In genomic region chr15:38012894-38013293, GRCh38 we compare ENCODE assay signal across 17 cellular contexts.
DNase-seq lines count a peak whose midpoint lies in the region; ATAC-seq and TF ChIP-seq lines count a peak whose summit lies in the region.
"Had no signal": no experiment of that assay in that cellular context is flagged by ENCODE, and none has a peak within 500 bp of the region (broad histone marks: within the 10 kb centered on the region; RNA-seq: fewer than 3 reads in every experiment).

No MANE protein-coding gene starts in this region.

- H3K27me3 Mint-ChIP-seq in stimulated activated memory B cell treated with anti-CD40 and anti-IgM and Interleukin-4, amounts not matched to agents 10 μg/mL and 1 μg/mL and 100 μg/mL, for 72 hours: peaks cover 11% of the 10 kb centered on the region

- no peaks in the 10 kb centered on the region for H3K79me2 ChIP-seq in Karpas-422 (ENCODE audit: low read length)

- H3K9me3 Mint-ChIP-seq in stimulated activated memory B cell treated with anti-CD40 and anti-IgM and Interleukin-4, amounts not matched to agents 10 μg/mL and 1 μg/mL and 100 μg/mL, for 72 hours: peaks cover 6% of the 10 kb centered on the region
- H3K9me3 Mint-ChIP-seq: CD8-positive, alpha-beta memory T cell had no signal

- H3K9me3 ChIP-seq in Karpas-422 (ENCODE audit: low read length): no peaks in the 10 kb centered on the region
- no peaks in the 10 kb centered on the region for H3K9me3 ChIP-seq in RWPE2 (ENCODE audit: severe bottlenecking)
- H3K9me3 ChIP-seq: BE2C had no signal

- peaks cover 4% of the 10 kb centered on the region for H3K36me3 Mint-ChIP-seq in stimulated activated memory B cell treated with anti-CD40 and anti-IgM and Interleukin-4, amounts not matched to agents 10 μg/mL and 1 μg/mL and 100 μg/mL, for 72 hours
- H3K36me3 Mint-ChIP-seq: CD8-positive, alpha-beta memory T cell; IgD-negative memory B cell had no signal

- peaks cover 5% of the 10 kb centered on the region for H3K4me1 ChIP-seq in Karpas-422 (ENCODE audit: low read length)
- H3K4me1 ChIP-seq in RWPE2 (ENCODE audit: insufficient read depth, poor library complexity, severe bottlenecking): no peaks in the 10 kb centered on the region
- H3K4me1 ChIP-seq: BE2C had no signal

- H3K27ac Mint-ChIP-seq in stimulated activated memory B cell treated with anti-CD40 and anti-IgM and Interleukin-4, amounts not matched to agents 10 μg/mL and 1 μg/mL and 100 μg/mL, for 72 hours: no peak overlapping the region
- H3K27ac Mint-ChIP-seq: IgD-negative memory B cell had no signal

- no peaks in the 10 kb centered on the region for H3K27me3 ChIP-seq in Karpas-422 (ENCODE audit: low read length)
- no peaks in the 10 kb centered on the region for H3K27me3 ChIP-seq in RWPE2 (ENCODE audit: insufficient read depth, poor library complexity, severe bottlenecking)

- H3K4me3 ChIP-seq in Karpas-422 (ENCODE audit: low read length) (no peak overlapping the region), RWPE2 (ENCODE audit: severe bottlenecking) (no peak overlapping the region)

- peak; percentile 33; the same call in 1 of the 3 replicates for ATAC-seq in RWPE2 (ENCODE audit: low read depth)
- ATAC-seq in stimulated activated memory B cell treated with anti-CD40 and anti-IgM and Interleukin-4, amounts not matched to agents 10 μg/mL and 1 μg/mL and 100 μg/mL, for 72 hours: peak; percentile 34
- ATAC-seq: Right ventricle myocardium inferior had no signal

- peak; percentile 19 for TF ChIP-seq CTCF in RWPE2 (IDR thresholded peaks at IDR 0.05; ENCODE audit: poor library complexity, severe bottlenecking)

- no peak overlapping the region for H3K9ac ChIP-seq in Karpas-422 (ENCODE audit: low read length)

- no peak for DNase-seq in Karpas-422
- no peak for DNase-seq in RWPE2 (ENCODE audit: low spot score)
- peak; percentile 29 for DNase-seq in globus pallidus (ENCODE audit: low spot score)
- DNase-seq in NCI-H2171 treated with DMSO at 0.1 percent for 48 hours (lab: John Stamatoyannopoulos, UW): no peak
- no peak for DNase-seq in ureter (ENCODE audit: low spot score)
- no peak for DNase-seq in stimulated activated CD4-positive, alpha-beta T cell treated with anti-CD3 and anti-CD28 coated beads, Interleukin-4, amount 100 ng/mL, for 4 hours
- DNase-seq: BE2C; CD8-positive, alpha-beta memory T cell; DMS 273 treated with DMSO at 0.1 percent for 48 hours; H7; NCI-H1436 treated with DMSO at 0.1 percent for 48 hours; NCI-H2081 treated with DMSO at 0.1 percent for 48 hours; NCI-H226; NCI-H526 had no signal

- H2AFZ ChIP-seq in Karpas-422 (ENCODE audit: low read length): 0 out of 2 replicates have a peak overlapping the region, but pooled peaks have one; percentile 20

- no peaks in the 10 kb centered on the region for H3K9me2 ChIP-seq in Karpas-422 (replicated peaks; ENCODE audit: insufficient read depth, low read length)

- no peak overlapping the region for H3K4me2 ChIP-seq in Karpas-422 (ENCODE audit: low read depth, low read length, poor library complexity, severe bottlenecking)

- H3K36me3 ChIP-seq in Karpas-422 (ENCODE audit: insufficient read depth, low read length): no peaks in the 10 kb centered on the region
- no peaks in the 10 kb centered on the region for H3K36me3 ChIP-seq in RWPE2 (ENCODE audit: low read depth)
- H3K36me3 ChIP-seq: BE2C had no signal

- H4K20me1 ChIP-seq in Karpas-422 (ENCODE audit: insufficient read depth, low read depth, low read length): no peaks in the 10 kb centered on the region

- H3K27ac ChIP-seq in Karpas-422 (ENCODE audit: low read length) (no peak overlapping the region), RWPE2 (ENCODE audit: poor library complexity, severe bottlenecking) (no peak overlapping the region)

- H3K4me3 Mint-ChIP-seq in stimulated activated memory B cell treated with anti-CD40 and anti-IgM and Interleukin-4, amounts not matched to agents 10 μg/mL and 1 μg/mL and 100 μg/mL, for 72 hours: no peak overlapping the region
- H3K4me3 Mint-ChIP-seq: CD8-positive, alpha-beta memory T cell; IgD-negative memory B cell had no signal

- H3K4me1 Mint-ChIP-seq in stimulated activated memory B cell treated with anti-CD40 and anti-IgM and Interleukin-4, amounts not matched to agents 10 μg/mL and 1 μg/mL and 100 μg/mL, for 72 hours: peaks cover 10% of the 10 kb centered on the region
- H3K4me1 Mint-ChIP-seq: CD8-positive, alpha-beta memory T cell had no signal
